Comparison of ENCODE assay signal across 12 cellular contexts in genomic region chr17:28347261-28347891, GRCh38. TPM values are rescaled to one million over a fixed set of nuclear protein-coding genes. Genes with fewer than 3 reads are reported as not detected.
A peak's percentile ranks its signal among the peaks of the same experiment; 100 is the strongest.
DNase-seq lines count a peak whose midpoint lies in the region; ATAC-seq and TF ChIP-seq lines count a peak whose summit lies in the region.
"Had no signal": no experiment of that assay in that cellular context is flagged by ENCODE, and none has a peak within 500 bp of the region (broad histone marks: within the 10 kb centered on the region; RNA-seq: fewer than 3 reads in every experiment).

No MANE protein-coding gene starts in this region.

- POLR2A ChIA-PET in CD8-positive, alpha-beta memory T cell (lab: Charles Lee), result no interaction called here

- no peaks in the 10 kb centered on the region for H3K9me3 Mint-ChIP-seq in CD8-positive, alpha-beta memory T cell
- H3K9me3 Mint-ChIP-seq: brain; CD4-positive, CD25-positive, alpha-beta regulatory T cell had no signal

- no peaks in the 10 kb centered on the region for H3K27me3 Mint-ChIP-seq in CD8-positive, alpha-beta memory T cell
- H3K27me3 Mint-ChIP-seq: brain; CD4-positive, CD25-positive, alpha-beta regulatory T cell had no signal

- peak overlapping the region in 1 of 8 donors; percentile 1 for H3K27ac Mint-ChIP-seq in CD8-positive, alpha-beta memory T cell
- H3K27ac Mint-ChIP-seq: CD4-positive, CD25-positive, alpha-beta regulatory T cell had no signal

- in situ Hi-C loops in brain microvascular endothelial cell (cut with HindIII; ENCODE audit: low pct_ligation_motif_present, low sequenced_read_pairs), result no loop called here

- peak overlapping the region; percentile 64 for H3K27ac ChIP-seq in brain microvascular endothelial cell
- H3K27ac ChIP-seq in CD8-positive, alpha-beta memory T cell (ENCODE audit: low read depth, low read length), result no peak overlapping the region

- TF ChIP-seq CTCF in brain microvascular endothelial cell (IDR thresholded peaks at IDR 0.05; ENCODE audit: low read depth, low read length, missing control alignments), result no peak

- peak; percentile 66 for ATAC-seq in left lobe of liver
- ATAC-seq in GM21381 (IDR thresholded peaks at IDR 0.05; ENCODE audit: unreplicated experiment), result no peak

- H3K9me3 ChIP-seq in CD8-positive, alpha-beta memory T cell (ENCODE audit: low read length), result no peaks in the 10 kb centered on the region

- peaks cover 3 to 92% (median 17%) of the 10 kb centered on the region in 3 donors for H3K36me3 Mint-ChIP-seq in CD8-positive, alpha-beta memory T cell

- peaks cover 69% of the 10 kb centered on the region for H3K36me3 ChIP-seq in brain microvascular endothelial cell (replicated peaks)
- H3K36me3 ChIP-seq in CD8-positive, alpha-beta memory T cell (ENCODE audit: insufficient read depth, low read length), result peaks cover 53% of the 10 kb centered on the region

- no peaks in the 10 kb centered on the region for H3K4me1 ChIP-seq in CD8-positive, alpha-beta memory T cell (ENCODE audit: insufficient read depth, low read length)

- H3K4me3 Mint-ChIP-seq in CD8-positive, alpha-beta memory T cell, result no peak overlapping the region
- H3K4me3 Mint-ChIP-seq: brain; CD4-positive, CD25-positive, alpha-beta regulatory T cell had no signal

- DNase-seq in 8988T, result peak; percentile 71
- peak; percentile 70 for DNase-seq in HS-27A (ENCODE audit: low read depth)
- peak; percentile 76 for DNase-seq in brain microvascular endothelial cell
- DNase-seq in left lobe of liver (ENCODE audit: low spot score), result peak; percentile 87
- DNase-seq in COLO668 (lab: John Stamatoyannopoulos, UW; ENCODE audit: unreplicated experiment), result no peak
- no peak for DNase-seq in DMS153 (lab: John Stamatoyannopoulos, UW)
- no peak for DNase-seq in CD8-positive, alpha-beta memory T cell
- DNase-seq: CD4-positive, CD25-positive, alpha-beta regulatory T cell; NCI-H2171 had no signal

- H3K4me1 Mint-ChIP-seq in CD8-positive, alpha-beta memory T cell, result no peaks in the 10 kb centered on the region
- H3K4me1 Mint-ChIP-seq: brain; CD4-positive, CD25-positive, alpha-beta regulatory T cell had no signal

- no peak overlapping the region for H3K4me3 ChIP-seq in brain microvascular endothelial cell (ENCODE audit: low read depth, low read length)
- no peak overlapping the region for H3K4me3 ChIP-seq in CD8-positive, alpha-beta memory T cell (ENCODE audit: low read length)

- no peaks in the 10 kb centered on the region for H3K27me3 ChIP-seq in brain microvascular endothelial cell (replicated peaks)
- H3K27me3 ChIP-seq in CD8-positive, alpha-beta memory T cell (ENCODE audit: insufficient read depth, low read length, poor library complexity, severe bottlenecking), result no peaks in the 10 kb centered on the region

- CTCF ChIA-PET in CD8-positive, alpha-beta memory T cell (lab: Charles Lee), result interaction anchor here (1.1 kb wide), 1 partner anchor 12 kb away, joined by 3 read pairs; the partner anchor contains the start of genes IFT20 and TNFAIP1

RNA-seq across cellular contexts. Expression of gene POLDIP2, which starts 10.0 kb away (rescaled TPM):
- 119 TPM for total RNA-seq in left lobe of liver
- total RNA-seq in CD8-positive, alpha-beta memory T cell, result 100 to 1,000 TPM; 134 to 135 TPM
- polyA plus RNA-seq in CD8-positive, alpha-beta memory T cell, result 81.1 TPM

RNA-seq across cellular contexts. Expression of gene TNFAIP1, which starts 11.8 kb away (rescaled TPM):
- 28.8 TPM for total RNA-seq in left lobe of liver
- total RNA-seq in CD8-positive, alpha-beta memory T cell, result 10 to 100 TPM; 29.0 to 30.6 TPM
- polyA plus RNA-seq in CD8-positive, alpha-beta memory T cell, result 10.6 TPM

RNA-seq across cellular contexts. Expression of gene IFT20, which starts 12.1 kb away (rescaled TPM):
- 24.2 TPM for total RNA-seq in left lobe of liver
- total RNA-seq in CD8-positive, alpha-beta memory T cell, result 10 to 100 TPM; 26.0 to 29.4 TPM
- polyA plus RNA-seq in CD8-positive, alpha-beta memory T cell, result 44.5 TPM

RNA-seq across cellular contexts. Expression of gene SEBOX, which starts 17.6 kb away (rescaled TPM):
- total RNA-seq in left lobe of liver, result not detected
- total RNA-seq in CD8-positive, alpha-beta memory T cell, result not detected
- not detected for polyA plus RNA-seq in CD8-positive, alpha-beta memory T cell
- total RNA-seq: CD4-positive, CD25-positive, alpha-beta regulatory T cell; lower leg skin had no signal
- polyA plus RNA-seq: CD4-positive, CD25-positive, alpha-beta regulatory T cell had no signal

RNA-seq across cellular contexts. Expression of gene VTN, which starts 22.7 kb away (rescaled TPM):
- 3,241 TPM for total RNA-seq in left lobe of liver
- total RNA-seq in CD8-positive, alpha-beta memory T cell, result under 1 TPM; 0.18 to 0.57 TPM
- not detected for polyA plus RNA-seq in CD8-positive, alpha-beta memory T cell
- total RNA-seq: CD4-positive, CD25-positive, alpha-beta regulatory T cell had no signal

Comparison
In these comparisons a context has a peak if more than half of its experiments do, and no peak if none do; other contexts are left out.
1. DNase-seq: peak in 8988T (single experiment), HS-27A (single experiment), brain microvascular endothelial cell (single experiment) and left lobe of liver (single experiment); none in COLO668 (single experiment), DMS153 (single experiment) and CD8-positive, alpha-beta memory T cell (0 of 5).